ENCODE assay signal across 8 cellular contexts in the genomic region with DNA sequence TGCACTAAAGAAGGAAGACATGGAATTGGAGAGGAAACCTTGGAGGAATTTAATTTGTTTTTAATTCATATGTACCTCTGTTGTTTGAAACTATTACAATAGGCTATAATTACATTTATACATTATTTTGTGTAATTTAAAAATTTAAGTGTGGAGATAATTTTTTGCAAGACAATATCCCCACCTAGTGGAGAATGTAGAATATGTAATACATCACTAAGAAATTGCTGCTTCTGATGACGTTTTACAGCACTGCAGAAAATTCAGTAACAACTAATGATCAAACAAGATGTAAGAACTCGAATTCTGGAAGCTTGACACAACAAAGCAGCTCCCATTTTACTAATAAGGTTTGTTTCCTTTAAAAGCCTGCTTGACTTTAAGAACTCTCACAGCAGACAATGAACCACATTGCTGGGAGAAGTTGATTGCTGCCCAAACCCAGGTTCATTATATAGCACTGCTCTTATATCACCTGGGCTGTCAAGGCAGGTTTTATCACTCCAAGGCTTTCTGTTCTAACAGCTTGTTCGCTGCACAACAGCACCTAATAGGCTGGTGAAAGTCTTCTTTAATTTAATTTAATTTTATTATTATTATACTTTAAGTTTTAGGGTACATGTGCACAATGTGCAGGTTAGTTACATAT. TPM values are rescaled to one million over a fixed set of nuclear protein-coding genes. Genes with fewer than 3 reads are reported as not detected.
A peak's percentile ranks its signal among the peaks of the same experiment; 100 is the strongest.
DNase-seq lines count a peak whose midpoint lies in the region; TF ChIP-seq lines count a peak whose summit lies in the region.

No MANE protein-coding gene starts in this region.

- TF ChIP-seq CTCF in GM13976 (IDR thresholded peaks at IDR 0.05; ENCODE audit: borderline replicate concordance, control extremely low read depth, extremely low read depth, insufficient read depth, missing control alignments), result no peak

- in situ Hi-C loops in GM13976 (cut with MboI; ENCODE audit: low sequenced_read_pairs, unreplicated experiment), result no loop called here

- peak; percentile 37 for DNase-seq in AG08396 (ENCODE audit: low spot score)
- peak; percentile 37 for DNase-seq in GM13976 (ENCODE audit: low spot score)
- DNase-seq in NOMO-1 treated with DMSO at 0.1 percent for 48 hours (lab: John Stamatoyannopoulos, UW; ENCODE audit: unreplicated experiment), result peak; percentile 58
- DNase-seq in dermis blood vessel endothelial cell, result peak; percentile 69
- peak; percentile 62 for DNase-seq in myocyte (ENCODE audit: low read depth)
- no peak for DNase-seq in nucleus accumbens (lab: John Stamatoyannopoulos, UW)
- DNase-seq in foreskin melanocyte, result no peak
- DNase-seq in activated CD4-positive, CD25-positive, alpha-beta regulatory T cell (lab: John Stamatoyannopoulos, UW), result no peak

RNA-seq across cellular contexts. Expression of a gene that starts 53.4 kb away (rescaled TPM):
- total RNA-seq in dermis blood vessel endothelial cell, result 25.0 and 26.9 TPM in 2 replicates
- total RNA-seq in myocyte, result 16.9 and 23.2 TPM in 2 replicates
- polyA plus RNA-seq in myocyte (2012), result 16.7 TPM

Comparison
In these comparisons a context has a peak if more than half of its experiments do, and no peak if none do; other contexts are left out.
1. DNase-seq: peak in AG08396 (single experiment), GM13976 (single experiment), NOMO-1 treated with DMSO at 0.1 percent for 48 hours (single experiment), dermis blood vessel endothelial cell (single experiment) and myocyte (single experiment); none in nucleus accumbens (0 of 56), foreskin melanocyte (single experiment) and activated CD4-positive, CD25-positive, alpha-beta regulatory T cell (0 of 4).